In the genomic region with DNA sequence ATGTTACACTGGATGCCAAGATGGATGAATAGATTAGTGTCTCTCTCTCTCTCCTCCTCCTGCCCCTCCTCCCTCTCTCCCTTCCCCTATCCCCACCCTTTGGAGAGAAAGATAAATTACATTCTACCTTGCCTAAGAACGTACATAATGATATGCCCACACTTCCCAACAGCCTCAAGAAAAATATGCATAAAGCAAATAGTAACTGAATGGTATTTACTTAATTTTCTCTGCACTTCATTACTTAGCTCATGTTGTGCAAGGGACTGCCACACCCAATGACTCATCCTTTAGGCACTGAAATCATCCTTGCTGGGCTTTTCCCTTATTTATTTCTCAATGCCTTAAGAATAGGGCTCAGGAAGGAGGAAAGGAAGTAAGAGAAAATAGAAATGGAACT, we compare ENCODE assay signal across 9 cellular contexts.
A peak's percentile ranks its signal among the peaks of the same experiment; 100 is the strongest.
DNase-seq lines count a peak whose midpoint lies in the region; ATAC-seq and TF ChIP-seq lines count a peak whose summit lies in the region.
"Had no signal": no experiment of that assay in that cellular context is flagged by ENCODE, and none has a peak within 500 bp of the region (broad histone marks: within the 10 kb centered on the region; RNA-seq: fewer than 3 reads in every experiment).

No MANE protein-coding gene starts in this region.

- H3K4me1 ChIP-seq in SK-N-SH (ENCODE audit: control insufficient read depth in 1 of 2, insufficient read depth in 2 of 2, low read depth in 1 of 2, low read length in 1 of 2) (no peaks in the 10 kb centered on the region; a peak in 1 of 4 replicates), vagina (peaks cover 36% of the 10 kb centered on the region)

- in situ Hi-C loops in astrocyte of the cerebellum (cut with HindIII; ENCODE audit: low sequenced_read_pairs): no loop called here

- H3K27ac ChIP-seq in SK-N-SH (ENCODE audit: low read depth in 2 of 2, low read length in 1 of 2): no peak overlapping the region; a peak in 1 of 4 replicates
- H3K27ac ChIP-seq in vagina: peak overlapping the region; percentile 95
- H3K27ac ChIP-seq: C4-2B had no signal

- no peaks in the 10 kb centered on the region for H3K79me2 ChIP-seq in SK-N-SH (ENCODE audit: insufficient read depth)

- TF ChIP-seq CTCF in SK-N-SH (IDR thresholded peaks at IDR 0.05) (no peak), astrocyte of the cerebellum (IDR thresholded peaks at IDR 0.05; ENCODE audit: low read depth, low read length, missing control alignments) (no peak), vagina (IDR thresholded peaks at IDR 0.05) (no peak)

- intact Hi-C loops in vagina (cut with DNase I): no loop called here

- no peaks in the 10 kb centered on the region for H3K9me2 ChIP-seq in SK-N-SH

- H3K27me3 ChIP-seq in SK-N-SH (ENCODE audit: insufficient read depth) (no peaks in the 10 kb centered on the region), vagina (no peaks in the 10 kb centered on the region)

- TF ChIP-seq RAD21 in SK-N-SH (IDR thresholded peaks at IDR 0.05; ENCODE audit: low read length): no peak

- TF ChIP-seq EP300 in SK-N-SH (IDR thresholded peaks at IDR 0.05; ENCODE audit: borderline replicate concordance in 1 of 2, low read depth in 1 of 2, low read length in 1 of 2): no peak

- no peak overlapping the region for H3K4me2 ChIP-seq in SK-N-SH

- CTCF ChIA-PET in SK-N-SH (lab: Yijun Ruan, JAX): interaction anchor here (0.6 kb wide), 1 partner anchor 250 kb away, joined by 5 read pairs; no protein-coding TSS in a partner anchor

- H3K4me3 ChIP-seq in SK-N-SH (ENCODE audit: low read depth in 2 of 2, low read length in 1 of 2): no peak overlapping the region
- no peak overlapping the region for H3K4me3 ChIP-seq in astrocyte of the cerebellum (ENCODE audit: low read depth, low read length)
- no peak overlapping the region for H3K4me3 ChIP-seq in vagina

- H3K9ac ChIP-seq in SK-N-SH: no peak overlapping the region

- H3K9me3 ChIP-seq in SK-N-SH (no peaks in the 10 kb centered on the region), vagina (no peaks in the 10 kb centered on the region)

- H4K20me1 ChIP-seq in SK-N-SH (ENCODE audit: insufficient read depth): no peaks in the 10 kb centered on the region

- DNase-seq in SK-N-SH: no peak
- DNase-seq in astrocyte of the cerebellum (ENCODE audit: low read depth): peak; percentile 71
- peak; percentile 92 for DNase-seq in kidney tubule cell (ENCODE audit: low spot score)
- no peak for DNase-seq in vagina (ENCODE audit: extremely low spot score in 2 of 2)
- DNase-seq in RPMI8226: no peak
- no peak for DNase-seq in effector CD8-positive, alpha-beta T cell (lab: John Stamatoyannopoulos, UW)

- H3F3A ChIP-seq in SK-N-SH (replicated peaks; ENCODE audit: insufficient read depth): no peaks in the 10 kb centered on the region

- no peak overlapping the region for H2AFZ ChIP-seq in SK-N-SH (ENCODE audit: low read depth)

- TF ChIP-seq POLR2A in vagina (IDR thresholded peaks at IDR 0.05): no peak

- peak; percentile 86 for ATAC-seq in SK-N-SH treated with all-trans-retinoic acid at 6 μM for 48 hours
- no peak for ATAC-seq in HG03135 (IDR thresholded peaks at IDR 0.05; ENCODE audit: unreplicated experiment)

- H3K36me3 ChIP-seq in SK-N-SH (replicated peaks in 1 of 2; ENCODE audit: control insufficient read depth in 1 of 2, insufficient read depth in 2 of 2, low read length in 1 of 2) (no peaks in the 10 kb centered on the region), vagina (no peaks in the 10 kb centered on the region)

- 22% methylated on average over 1 of the region's 1 CpG for WGBS in SK-N-SH (ENCODE audit: low lambda C conversion rate)

- POLR2A ChIA-PET in SK-N-SH (lab: Yijun Ruan, JAX): no interaction called here

TF ChIP-seq in SK-N-SH treated with all-trans-retinoic acid at 6 μM for 48 hours, 23 proteins besides CTCF, POLR2A, EP300 and RAD21:
- 0 out of 2 replicates have a peak, but pooled peaks have one; percentile 12 for TF ChIP-seq ZFP30 (CRISPR knock-in tag; IDR thresholded peaks at IDR 0.05)
- no peak for TF ChIP-seq ZC3H10 (CRISPR knock-in tag; IDR thresholded peaks at IDR 0.05)
- no peak for TF ChIP-seq CSDC2 (CRISPR knock-in tag; IDR thresholded peaks at IDR 0.05)
- TF ChIP-seq ISL1 (CRISPR knock-in tag; IDR thresholded peaks at IDR 0.05): peak; percentile 64

TF ChIP-seq in SK-N-SH, 30 proteins besides CTCF, POLR2A, EP300 and RAD21:
- TF ChIP-seq FOXM1 (IDR thresholded peaks at IDR 0.05; ENCODE audit: low read depth) (no peak), MXI1 (IDR thresholded peaks at IDR 0.05; ENCODE audit: low read depth, low read length) (no peak), MEF2A (IDR thresholded peaks at IDR 0.05; ENCODE audit: borderline replicate concordance, low read depth) (no peak), SIN3A (IDR thresholded peaks at IDR 0.05; ENCODE audit: borderline replicate concordance, low read depth, low read length) (no peak), CHD2 (IDR thresholded peaks at IDR 0.05; ENCODE audit: low read length, partially characterized antibody) (no peak), FOSL2 (IDR thresholded peaks at IDR 0.05; ENCODE audit: borderline replicate concordance, low read depth) (no peak), POLR2AphosphoS5 (IDR thresholded peaks at IDR 0.05; ENCODE audit: low read depth, low read length) (no peak), RXRA (IDR thresholded peaks at IDR 0.05; ENCODE audit: borderline replicate concordance, low read depth) (no peak), ELF1 (IDR thresholded peaks at IDR 0.05) (no peak), JUND (IDR thresholded peaks at IDR 0.05) (no peak)
- TF ChIP-seq, protein P1, sequence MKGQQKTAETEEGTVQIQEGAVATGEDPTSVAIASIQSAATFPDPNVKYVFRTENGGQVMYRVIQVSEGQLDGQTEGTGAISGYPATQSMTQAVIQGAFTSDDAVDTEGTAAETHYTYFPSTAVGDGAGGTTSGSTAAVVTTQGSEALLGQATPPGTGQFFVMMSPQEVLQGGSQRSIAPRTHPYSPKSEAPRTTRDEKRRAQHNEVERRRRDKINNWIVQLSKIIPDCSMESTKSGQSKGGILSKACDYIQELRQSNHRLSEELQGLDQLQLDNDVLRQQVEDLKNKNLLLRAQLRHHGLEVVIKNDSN (IDR thresholded peaks at IDR 0.05; ENCODE audit: borderline replicate concordance, low read depth): no peak
- TF ChIP-seq, protein P2, sequence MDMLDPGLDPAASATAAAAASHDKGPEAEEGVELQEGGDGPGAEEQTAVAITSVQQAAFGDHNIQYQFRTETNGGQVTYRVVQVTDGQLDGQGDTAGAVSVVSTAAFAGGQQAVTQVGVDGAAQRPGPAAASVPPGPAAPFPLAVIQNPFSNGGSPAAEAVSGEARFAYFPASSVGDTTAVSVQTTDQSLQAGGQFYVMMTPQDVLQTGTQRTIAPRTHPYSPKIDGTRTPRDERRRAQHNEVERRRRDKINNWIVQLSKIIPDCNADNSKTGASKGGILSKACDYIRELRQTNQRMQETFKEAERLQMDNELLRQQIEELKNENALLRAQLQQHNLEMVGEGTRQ (IDR thresholded peaks at IDR 0.05; ENCODE audit: borderline replicate concordance, low read depth, low read length): no peak

Comparison
In these comparisons a context has a peak if more than half of its experiments do, and no peak if none do; other contexts are left out.
1. DNase-seq: peak in astrocyte of the cerebellum (single experiment) and kidney tubule cell (single experiment); none in SK-N-SH (single experiment), vagina (0 of 2), RPMI8226 (single experiment) and effector CD8-positive, alpha-beta T cell (single experiment).